1 cellular context compared by ENCODE assay signal in genomic region chrX:49877397-49878101, GRCh38.
TF ChIP-seq lines count a peak whose summit lies in the region.

No MANE protein-coding gene starts in this region.

TF ChIP-seq in HepG2, 621 proteins besides CTCF, POLR2A, EP300 and RAD21 (continued from another document and continues in another):
- TF ChIP-seq TRAFD1 (CRISPR knock-in tag; IDR thresholded peaks at IDR 0.05; ENCODE audit: borderline replicate concordance) (no peak), ZSCAN5A (CRISPR knock-in tag; IDR thresholded peaks at IDR 0.05; ENCODE audit: borderline replicate concordance) (no peak), BHLHE40 (IDR thresholded peaks at IDR 0.05; ENCODE audit: low read length) (no peak), MAX (IDR thresholded peaks at IDR 0.05) (peak; percentile 52; the same call in 1 of the 2 replicates), MED13 (CRISPR knock-in tag; IDR thresholded peaks at IDR 0.05) (peak; percentile 49; the same call in 1 of the 2 replicates), ZNF234 (CRISPR knock-in tag; conservative IDR thresholded peaks at IDR 0.05) (no peak), TARDBP (CRISPR knock-in tag; IDR thresholded peaks at IDR 0.05) (no peak), ZNF33A (CRISPR knock-in tag; IDR thresholded peaks at IDR 0.05; ENCODE audit: borderline replicate concordance) (no peak), ZNF747 (CRISPR knock-in tag; IDR thresholded peaks at IDR 0.05; ENCODE audit: borderline replicate concordance) (no peak), MIXL1 (CRISPR knock-in tag; IDR thresholded peaks at IDR 0.05) (peak; percentile 55; the same call in 1 of the 2 replicates), THAP11 (CRISPR knock-in tag; IDR thresholded peaks at IDR 0.05) (0 out of 2 replicates have a peak, but pooled peaks have one; percentile 15), CHD2 (IDR thresholded peaks at IDR 0.05; ENCODE audit: low read depth, low read length) (no peak), ZNF275 (CRISPR knock-in tag; IDR thresholded peaks at IDR 0.05; ENCODE audit: borderline replicate concordance) (no peak), NFAT5 (CRISPR knock-in tag; IDR thresholded peaks at IDR 0.05) (no peak), RNF2 (conservative IDR thresholded peaks at IDR 0.05; ENCODE audit: low read depth) (no peak), ZNF556 (CRISPR knock-in tag; IDR thresholded peaks at IDR 0.05; ENCODE audit: borderline replicate concordance) (no peak), ZBTB38 (CRISPR knock-in tag; IDR thresholded peaks at IDR 0.05) (no peak), SRSF1 (optimal IDR thresholded peaks at IDR 0.05; ENCODE audit: low read depth, low read length) (no peak), HMGXB3 (CRISPR knock-in tag; IDR thresholded peaks at IDR 0.05; ENCODE audit: borderline replicate concordance) (no peak), RELA (CRISPR knock-in tag; IDR thresholded peaks at IDR 0.05) (no peak), KLF9 (CRISPR knock-in tag; IDR thresholded peaks at IDR 0.05; ENCODE audit: low read depth) (no peak), ARNT2 (CRISPR knock-in tag; IDR thresholded peaks at IDR 0.05; ENCODE audit: low read depth) (no peak), STAT5B (CRISPR knock-in tag; IDR thresholded peaks at IDR 0.05) (no peak), KDM4B (CRISPR knock-in tag; IDR thresholded peaks at IDR 0.05) (no peak), PREB (CRISPR knock-in tag; IDR thresholded peaks at IDR 0.05) (no peak), ZNF644 (CRISPR knock-in tag; IDR thresholded peaks at IDR 0.05; ENCODE audit: low read depth) (peak; percentile 69), PAF1 (CRISPR knock-in tag; IDR thresholded peaks at IDR 0.05) (no peak), ZNF580 (CRISPR knock-in tag; IDR thresholded peaks at IDR 0.05; ENCODE audit: borderline replicate concordance, low read depth) (no peak), MXI1 (IDR thresholded peaks at IDR 0.05; ENCODE audit: borderline replicate concordance, low read depth, low read length) (peak; percentile 46; the same call in 1 of the 3 replicates), KAT7 (CRISPR knock-in tag; IDR thresholded peaks at IDR 0.05; ENCODE audit: borderline replicate concordance) (no peak), ZNF687 (CRISPR knock-in tag; IDR thresholded peaks at IDR 0.05) (no peak), PBX3 (CRISPR knock-in tag; IDR thresholded peaks at IDR 0.05; ENCODE audit: borderline replicate concordance) (no peak), GZF1 (CRISPR knock-in tag; IDR thresholded peaks at IDR 0.05) (no peak), ZNF12 (CRISPR knock-in tag; IDR thresholded peaks at IDR 0.05) (no peak), CERS6 (CRISPR knock-in tag; IDR thresholded peaks at IDR 0.05) (no peak)
